21 cellular contexts compared by ENCODE assay signal in the genomic region with DNA sequence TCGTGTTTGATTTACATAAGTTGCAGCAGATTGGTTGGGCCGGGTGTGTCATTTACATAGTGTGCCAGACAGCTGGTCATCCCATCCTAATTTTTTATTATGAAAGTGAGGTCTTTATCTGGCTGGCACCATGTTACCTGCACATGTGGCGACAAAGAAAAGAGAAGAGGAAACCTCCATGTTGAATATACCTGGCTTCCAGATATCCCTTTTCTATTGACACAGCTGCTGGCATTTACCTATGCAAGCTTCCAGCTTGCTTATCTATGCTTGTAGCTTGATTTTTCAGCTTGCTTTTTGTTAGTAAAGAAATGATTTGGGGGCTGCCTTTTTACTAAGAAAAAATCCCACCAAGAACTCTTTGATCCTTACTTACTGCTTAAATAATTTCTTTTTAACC.
DNase-seq lines count a peak whose midpoint lies in the region; ATAC-seq, FAIRE-seq and TF ChIP-seq lines count a peak whose summit lies in the region.
"Had no signal": no experiment of that assay in that cellular context is flagged by ENCODE, and none has a peak within 500 bp of the region (broad histone marks: within the 10 kb centered on the region; RNA-seq: fewer than 3 reads in every experiment).

No MANE protein-coding gene starts in this region.

- H3K4me3 Mint-ChIP-seq in Calu3 (ENCODE audit: low read depth, unreplicated experiment): no peak overlapping the region
- H3K4me3 Mint-ChIP-seq in activated CD4-positive, alpha-beta T cell treated with anti-CD3 and anti-CD28 coated beads for 36 hours: no peak overlapping the region
- H3K4me3 Mint-ChIP-seq: CD8-positive, alpha-beta T cell; T-cell had no signal

- POLR2A ChIA-PET in activated CD4-positive, alpha-beta T cell treated with anti-CD3 and anti-CD28 coated beads for 36 hours (lab: Charles Lee): no interaction called here

- no peak overlapping the region for H3K27ac Mint-ChIP-seq in Calu3 (ENCODE audit: unreplicated experiment)
- H3K27ac Mint-ChIP-seq in activated CD4-positive, alpha-beta T cell treated with anti-CD3 and anti-CD28 coated beads for 36 hours: no peak overlapping the region
- H3K27ac Mint-ChIP-seq: CD8-positive, alpha-beta T cell; T-cell had no signal

- no peaks in the 10 kb centered on the region for H3K27me3 Mint-ChIP-seq in Calu3 (ENCODE audit: unreplicated experiment)
- H3K27me3 Mint-ChIP-seq in activated CD4-positive, alpha-beta T cell treated with anti-CD3 and anti-CD28 coated beads for 36 hours: no peaks in the 10 kb centered on the region
- H3K27me3 Mint-ChIP-seq: T-cell had no signal

- peak; percentile 42 for DNase-seq in COLO668 (lab: John Stamatoyannopoulos, UW; ENCODE audit: unreplicated experiment)
- DNase-seq in H54 (ENCODE audit: insufficient read length, low spot score): no peak
- DNase-seq in NCI-H2196 treated with DMSO at 0.1 percent for 48 hours (lab: John Stamatoyannopoulos, UW; ENCODE audit: unreplicated experiment): peak; percentile 21
- peak; percentile 75 for DNase-seq in NCI-H748 treated with DMSO at 0.1 percent for 48 hours (lab: John Stamatoyannopoulos, UW)
- DNase-seq in stimulated activated naive CD4-positive, alpha-beta T cell treated with Interleukin-2 at 50 U/mL for 16 hours (lab: John Stamatoyannopoulos, UW): no peak
- DNase-seq in Calu3: no peak
- DNase-seq in activated CD4-positive, alpha-beta T cell treated with anti-CD3 and anti-CD28 coated beads for 36 hours: no peak
- DNase-seq in central memory CD4-positive, alpha-beta T cell: no peak
- DNase-seq: CD8-positive, alpha-beta T cell; EL; HCEC 1CT; IMR-90; Karpas-422; MG63; NCI-H1105; NCI-H187 treated with DMSO at 0.1 percent for 48 hours; NCI-H446 treated with DMSO at 0.1 percent for 48 hours; SK-N-SH; T-cell; T-helper 9 cell had no signal

- CTCF ChIA-PET in Calu3 (lab: Charles Lee): no interaction called here
- CTCF ChIA-PET in activated CD4-positive, alpha-beta T cell treated with anti-CD3 and anti-CD28 coated beads for 36 hours (lab: Charles Lee): no interaction called here

- H3K4me1 Mint-ChIP-seq in Calu3 (ENCODE audit: low read depth, unreplicated experiment): peaks cover 9% of the 10 kb centered on the region
- H3K4me1 Mint-ChIP-seq in activated CD4-positive, alpha-beta T cell treated with anti-CD3 and anti-CD28 coated beads for 36 hours: no peaks in the 10 kb centered on the region
- H3K4me1 Mint-ChIP-seq: T-cell had no signal

- intact Hi-C loops in Calu3 (cut with micrococcal nuclease; ENCODE audit: unreplicated experiment): no loop called here
- intact Hi-C loops in activated CD4-positive, alpha-beta T cell treated with anti-CD3 and anti-CD28 coated beads for 36 hours (cut with DNase I, micrococcal nuclease): no loop called here

- H3K36me3 Mint-ChIP-seq in Calu3 (ENCODE audit: insufficient read depth, unreplicated experiment): no peaks in the 10 kb centered on the region
- H3K36me3 Mint-ChIP-seq in activated CD4-positive, alpha-beta T cell treated with anti-CD3 and anti-CD28 coated beads for 36 hours (ENCODE audit: low read depth): no peaks in the 10 kb centered on the region
- H3K36me3 Mint-ChIP-seq: CD8-positive, alpha-beta T cell; T-cell had no signal

- no peak for TF ChIP-seq POLR2A in H54 (IDR thresholded peaks at IDR 0.05; ENCODE audit: low read depth, low read length)

- FAIRE-seq in H54 (lab: Jason Lieb, UNC): peak; percentile 20

- no peaks in the 10 kb centered on the region for H3K9me3 Mint-ChIP-seq in Calu3 (ENCODE audit: low read depth, unreplicated experiment)
- peaks cover 2% of the 10 kb centered on the region for H3K9me3 Mint-ChIP-seq in activated CD4-positive, alpha-beta T cell treated with anti-CD3 and anti-CD28 coated beads for 36 hours (ENCODE audit: low read depth)

- ATAC-seq in activated CD4-positive, alpha-beta T cell treated with anti-CD3 and anti-CD28 coated beads for 36 hours: no peak
- ATAC-seq: CD8-positive, alpha-beta T cell; Panc1; T-cell had no signal

- no peak for TF ChIP-seq CTCF in Calu3 (IDR thresholded peaks at IDR 0.05; ENCODE audit: unreplicated experiment)

- BruUV-seq in Calu3 (replicated peaks; lab: Mats Ljungman, UMichigan): no TSS peak

Comparison
In these comparisons a context has a peak if more than half of its experiments do, and no peak if none do; other contexts are left out.
1. DNase-seq: peak in COLO668 (single experiment), NCI-H2196 treated with DMSO at 0.1 percent for 48 hours (single experiment) and NCI-H748 treated with DMSO at 0.1 percent for 48 hours (single experiment); none in H54 (single experiment), stimulated activated naive CD4-positive, alpha-beta T cell treated with Interleukin-2 at 50 U/mL for 16 hours (single experiment), Calu3 (single experiment), activated CD4-positive, alpha-beta T cell treated with anti-CD3 and anti-CD28 coated beads for 36 hours (single experiment) and central memory CD4-positive, alpha-beta T cell (single experiment).